ENCODE assay signal across 8 cellular contexts in genomic region chr2:219597552-219598307, GRCh38. TPM values are rescaled to one million over a fixed set of nuclear protein-coding genes. Genes with fewer than 3 reads are reported as not detected.
DNase-seq lines count a peak whose midpoint lies in the region; ATAC-seq and TF ChIP-seq lines count a peak whose summit lies in the region.

Gene STK11IP, plus strand, starts transcription at chr2:219597857. Its CDS starts 263 bp downstream, at chr2:219598120.

- intact Hi-C loops in T-helper 1 cell treated with Interleukin-12 subunit alpha and Interleukin-12 subunit beta and Interleukin-4 antibody, amounts not matched to agents 30 ng/mL and 1 ng/mL, for 36 hours (cut with micrococcal nuclease) = loop anchor here (1.0 to 5.0 kb wide), 15 partner anchors 45 to 1975 kb away; partner anchors contain the start of genes ANKZF1, ARPC2, ATG9A and BCS1L
- intact Hi-C loops in heart right ventricle (cut with DNase I) (loop anchor here in 4 of 10 donors (1.0 to 5.0 kb wide), 7 partner anchors 27 to 209 kb away; partner anchors contain the start of genes CHPF (in 2 of the 4), OBSL1 (in 1 of the 4) and TMEM198 (in 1 of the 4)), posterior cingulate gyrus (cut with DNase I) (loop anchor here (2.0 to 5.0 kb wide), 2 partner anchors 45 to 53 kb away; partner anchors contain the start of gene TMEM198)

- H3K27ac ChIP-seq in heart right ventricle (peak within 1 kb of the TSS; percentile 87 to 97 (median 94)), upper lobe of left lung (peak within 1 kb of the TSS; percentile 85 to 90 (median 88))

- H3K36me3 ChIP-seq in heart right ventricle = peaks cover 0 to 22% (median 13%) of the 10 kb centered on the region in 9 donors
- H3K36me3 ChIP-seq in upper lobe of left lung = peaks cover 9 to 19% (median 15%) of the 10 kb centered on the region in 4 donors

- TF ChIP-seq CTCF in GM13976 (IDR thresholded peaks at IDR 0.05; ENCODE audit: borderline replicate concordance, control extremely low read depth, extremely low read depth, insufficient read depth, missing control alignments) (no peak), heart right ventricle (IDR thresholded peaks at IDR 0.05) (no peak), upper lobe of left lung (IDR thresholded peaks at IDR 0.05) (peak in 1 of 6 experiments; percentile 4)

- in situ Hi-C loops in GM13976 (cut with MboI; ENCODE audit: low sequenced_read_pairs, unreplicated experiment) = no loop called here

- H3K4me3 ChIP-seq in heart right ventricle (peak within 1 kb of the TSS; percentile 46 to 80 (median 70)), upper lobe of left lung (peak within 1 kb of the TSS; percentile 60 to 88 (median 68))

- H3K9me3 ChIP-seq in heart right ventricle (no peaks in the 10 kb centered on the region), upper lobe of left lung (no peaks in the 10 kb centered on the region)

- ATAC-seq in HG02870 (IDR thresholded peaks at IDR 0.05; ENCODE audit: unreplicated experiment) (peak; percentile 92), heart right ventricle (peak; percentile 96 to 99 (median 98)), upper lobe of left lung (ENCODE audit: low FRiP score in 2 of 2) (peak; percentile 98)

- WGBS in heart right ventricle, 2 donors = 0 to 1% methylated on average over 57 of the region's 57 CpGs
- WGBS in upper lobe of left lung, 2 donors = 0% methylated on average over 48 to 53 of the region's 57 CpGs

- H3K27me3 ChIP-seq in heart right ventricle = no peaks in the 10 kb centered on the region
- H3K27me3 ChIP-seq in upper lobe of left lung = no peaks in the 10 kb centered on the region

- peaks cover 0 to 29% (median 10%) of the 10 kb centered on the region in 9 donors for H3K4me1 ChIP-seq in heart right ventricle
- H3K4me1 ChIP-seq in upper lobe of left lung = peaks cover 6 to 20% (median 8%) of the 10 kb centered on the region in 4 donors

- TF ChIP-seq EP300 in upper lobe of left lung (IDR thresholded peaks at IDR 0.05) = peak in 1 of 4 donors; percentile 41

- DNase-seq in GM13976 (ENCODE audit: low spot score) = peak; percentile 96
- peak; percentile 80 for DNase-seq in NCI-H146 treated with DMSO at 0.1 percent for 48 hours (lab: John Stamatoyannopoulos, UW; ENCODE audit: unreplicated experiment)
- DNase-seq in amniotic epithelial cell (ENCODE audit: low read depth) = peak; percentile 96
- DNase-seq in heart right ventricle = peak; percentile 94 to 98
- peak; percentile 93 to 99 (median 95) for DNase-seq in posterior cingulate gyrus
- peak; percentile 97 to 98 for DNase-seq in upper lobe of left lung

- TF ChIP-seq POLR2A in upper lobe of left lung (IDR thresholded peaks at IDR 0.05) = peak in 3 of 4 donors; percentile 70 to 90 (median 76)

RNA-seq across cellular contexts. Expression of gene STK11IP, which starts in this region (rescaled TPM):
- 35.8 and 38.7 TPM in 2 replicates for total RNA-seq in T-helper 1 cell treated with Interleukin-12 subunit alpha and Interleukin-12 subunit beta and Interleukin-4 antibody, amounts not matched to agents 30 ng/mL and 1 ng/mL, for 36 hours
- total RNA-seq in heart right ventricle (10 to 100 TPM in 8 of 10 donors, 1 to 10 TPM in 2; 7.2 to 18.2 (median 12.9) TPM), upper lobe of left lung (10 to 100 TPM; 16.0 to 77.5 (median 35.6) TPM)
- 10 to 100 TPM; 15.4 to 27.4 TPM for polyA plus RNA-seq in heart right ventricle

Comparison
In these comparisons a context has a peak if more than half of its experiments do, and no peak if none do; other contexts are left out.
1. Peak in every context shown above with its lines: DNase-seq, ATAC-seq, H3K4me3 ChIP-seq and H3K27ac ChIP-seq.